In genomic region chr1:156935719-156936118, GRCh38 we compare ENCODE assay signal across 24 cellular contexts. TPM values are rescaled to one million over a fixed set of nuclear protein-coding genes. Genes with fewer than 3 reads are reported as not detected.
DNase-seq lines count a peak whose midpoint lies in the region; ATAC-seq, FAIRE-seq and TF ChIP-seq lines count a peak whose summit lies in the region.
"Had no signal": no experiment of that assay in that cellular context is flagged by ENCODE, and none has a peak within 500 bp of the region (broad histone marks: within the 10 kb centered on the region; RNA-seq: fewer than 3 reads in every experiment).

No MANE protein-coding gene starts in this region.

- H4K5ac ChIP-seq in IMR-90 (ENCODE audit: low read depth, low read length) (no peak overlapping the region), H1 (ENCODE audit: insufficient read length, low read depth, low read length) (no peak overlapping the region)

- dilution Hi-C loops in IMR-90 (cut with HindIII; ENCODE audit: low sequenced_read_pairs, unreplicated experiment), result no loop called here

- H3K4me1 Mint-ChIP-seq in nephron progenitor cell, result peaks cover 36% of the 10 kb centered on the region
- H3K4me1 Mint-ChIP-seq: CD8-positive, alpha-beta memory T cell had no signal

- H3K56ac ChIP-seq in IMR-90 (ENCODE audit: extremely low read depth, insufficient read depth, low read length) (no peak overlapping the region), H1 (replicated peaks; ENCODE audit: insufficient read length, low read depth, low read length) (no peak overlapping the region)

- H3K9me1 ChIP-seq in IMR-90 (ENCODE audit: insufficient read depth, low read length), result no peaks in the 10 kb centered on the region

- H3K4me3 ChIP-seq in IMR-90 (ENCODE audit: insufficient read depth, low read depth, low read length), result no peak overlapping the region
- H3K4me3 ChIP-seq in H1 (ENCODE audit: extremely low read depth in 1 of 4, insufficient read depth in 2 of 4, low read depth in 3 of 4, low read length in 4 of 4), result no peak overlapping the region
- no peak overlapping the region for H3K4me3 ChIP-seq in spleen
- H3K4me3 ChIP-seq: GM12878 had no signal

- H2BK20ac ChIP-seq in IMR-90 (ENCODE audit: low read depth, low read length) (no peak overlapping the region), H1 (ENCODE audit: low read length) (no peak overlapping the region)

- H3K27ac ChIP-seq in IMR-90 (ENCODE audit: insufficient read depth, low read length) (no peak overlapping the region), H1 (ENCODE audit: low read depth, low read length) (no peak overlapping the region; the same call in 1 of the 2 replicates), spleen (no peak overlapping the region)
- H3K27ac ChIP-seq: HL-60 had no signal

- H2AK5ac ChIP-seq in IMR-90 (ENCODE audit: low read depth, low read length) (no peak overlapping the region), H1 (ENCODE audit: low read depth, low read length) (no peak overlapping the region)

- H3K4me2 ChIP-seq in IMR-90 (ENCODE audit: low read depth, low read length) (no peak overlapping the region), H1 (ENCODE audit: insufficient read depth in 1 of 2, low read depth in 2 of 2, low read length in 2 of 2) (no peak overlapping the region)

- H3K27me3 ChIP-seq in IMR-90 (ENCODE audit: control insufficient read depth, insufficient read depth, low read length), result no peaks in the 10 kb centered on the region; the same call in 1 of the 2 replicates
- peaks cover 0 to 2% (median 0%) of the 10 kb centered on the region in 4 experiments; a peak in 2 of 7 replicates for H3K27me3 ChIP-seq in H1 (replicated peaks in 1 of 4; ENCODE audit: control insufficient read depth in 3 of 4, extremely low read depth in 1 of 4, insufficient read depth in 3 of 4, low read length in 3 of 4)
- H3K27me3 ChIP-seq in spleen (replicated peaks in 1 of 7), result peaks cover 0 to 7% (median 0%) of the 10 kb centered on the region in 7 donors
- H3K27me3 ChIP-seq: BE2C had no signal

- no peak overlapping the region for H2AFZ ChIP-seq in IMR-90 (replicated peaks; ENCODE audit: low read length, poor library complexity)
- no peak overlapping the region for H2AFZ ChIP-seq in H1 (ENCODE audit: low read length)

- H3K9me3 Mint-ChIP-seq in nephron progenitor cell, result no peaks in the 10 kb centered on the region
- H3K9me3 Mint-ChIP-seq: CD4-positive, CD25-positive, alpha-beta regulatory T cell; CD8-positive, alpha-beta memory T cell had no signal

- H2BK120ac ChIP-seq in IMR-90 (ENCODE audit: low read depth, low read length) (no peak overlapping the region), H1 (replicated peaks; ENCODE audit: low read depth, low read length) (no peak overlapping the region)

- no peak for FAIRE-seq in H1 (lab: Jason Lieb, UNC)
- FAIRE-seq: GM12878, H54 had no signal

- no peak overlapping the region for H3K4me3 Mint-ChIP-seq in nephron progenitor cell
- H3K4me3 Mint-ChIP-seq: CD4-positive, CD25-positive, alpha-beta regulatory T cell; CD8-positive, alpha-beta memory T cell had no signal

- CTCF ChIA-PET in IMR-90 (lab: Yijun Ruan, JAX), result no interaction called here
- CTCF ChIA-PET in H1 (lab: Charles Lee; ENCODE audit: partially characterized antibody), result interaction anchor here (1.0 to 4.2 kb wide), 5 partner anchors 8 to 27 kb away, joined by 3 to 25 read pairs (median 7); no protein-coding TSS in a partner anchor

- H4K91ac ChIP-seq in IMR-90 (ENCODE audit: insufficient read depth, low read depth, low read length) (no peak overlapping the region), H1 (replicated peaks; ENCODE audit: insufficient read length, low read length) (no peak overlapping the region)

- H2AK9ac ChIP-seq in IMR-90 (replicated peaks; ENCODE audit: low read depth, low read length, poor library complexity), result peak overlapping the region; percentile 46

- H3K4me1 ChIP-seq in IMR-90 (ENCODE audit: control insufficient read depth, insufficient read depth, low read length) (no peaks in the 10 kb centered on the region), H1 (replicated peaks in 1 of 4; ENCODE audit: control insufficient read depth in 3 of 4, insufficient read depth in 4 of 4, low read length in 3 of 4) (peaks cover 0 to 4% (median 0%) of the 10 kb centered on the region in 4 experiments; a peak in 3 of 7 replicates), spleen (peaks cover 0 to 13% (median 7%) of the 10 kb centered on the region in 6 donors)
- H3K4me1 ChIP-seq: BE2C had no signal

- H2BK12ac ChIP-seq in H1 (ENCODE audit: low read depth, low read length), result no peak overlapping the region

- H3K36me3 Mint-ChIP-seq in nephron progenitor cell (ENCODE audit: low read depth), result peaks cover 46% of the 10 kb centered on the region

- in situ Hi-C loops in IMR-90 (cut with MboI; ENCODE audit: low sequenced_read_pairs), result no loop called here
- in situ Hi-C loops in KBM-7 (cut with MboI; ENCODE audit: low pct_unique_long_range_greater_than_20kb, low sequenced_read_pairs), result no loop called here

- no peaks in the 10 kb centered on the region; the same call in 1 of the 2 replicates for H4K20me1 ChIP-seq in IMR-90 (ENCODE audit: insufficient read depth, low read length)
- peaks cover 3 to 4% of the 10 kb centered on the region in 2 experiments for H4K20me1 ChIP-seq in H1 (replicated peaks in 1 of 2; ENCODE audit: control insufficient read depth in 1 of 2, insufficient read depth in 2 of 2, low read length in 2 of 2)

- H3K27ac Mint-ChIP-seq in nephron progenitor cell, result peak overlapping the region; percentile 95
- H3K27ac Mint-ChIP-seq: CD4-positive, CD25-positive, alpha-beta regulatory T cell; CD8-positive, alpha-beta memory T cell had no signal

- ATAC-seq in IMR-90 (ENCODE audit: low read depth) (no peak), GM19397 (IDR thresholded peaks at IDR 0.05; ENCODE audit: unreplicated experiment) (no peak)

- peaks cover 1% of the 10 kb centered on the region; the same call in 1 of the 2 replicates for H3K23me2 ChIP-seq in H1 (ENCODE audit: low read depth, low read length)

- H3K36me3 ChIP-seq in IMR-90 (ENCODE audit: control insufficient read depth, insufficient read depth, low read length) (peaks cover 46% of the 10 kb centered on the region), H1 (ENCODE audit: control insufficient read depth in 2 of 4, insufficient read depth in 4 of 4, low read length in 3 of 4) (peaks cover 11 to 38% (median 13%) of the 10 kb centered on the region in 4 experiments), spleen (peaks cover 0 to 64% (median 28%) of the 10 kb centered on the region in 6 donors)

- POLR2A ChIA-PET in IMR-90 (lab: Charles Lee; ENCODE audit: unreplicated experiment), result no interaction called here
- POLR2A ChIA-PET in H1 (lab: Charles Lee; ENCODE audit: partially characterized antibody), result no interaction called here

- BruUV-seq in IMR-90 (replicated peaks; lab: Mats Ljungman, UMichigan), result no TSS peak

- no peak overlapping the region for H3K18ac ChIP-seq in IMR-90 (ENCODE audit: low read depth, low read length)
- H3K18ac ChIP-seq in H1 (ENCODE audit: extremely low read depth, low read length), result no peak overlapping the region

- no peak overlapping the region for H3K14ac ChIP-seq in IMR-90 (replicated peaks; ENCODE audit: low read depth, low read length)
- H3K14ac ChIP-seq in H1 (ENCODE audit: insufficient read length), result no peak overlapping the region

- H3K9ac ChIP-seq in IMR-90 (ENCODE audit: low read depth, low read length) (no peak overlapping the region), H1 (replicated peaks in 1 of 4; ENCODE audit: extremely low read depth in 1 of 4, low read depth in 3 of 4, low read length in 3 of 4) (no peak overlapping the region)

- TF ChIP-seq EP300 in H1 (IDR thresholded peaks at IDR 0.05; ENCODE audit: borderline replicate concordance in 1 of 2, low read depth in 2 of 2, low read length in 2 of 2), result no peak

- TF ChIP-seq CTCF in IMR-90 (conservative IDR thresholded peaks at IDR 0.05; ENCODE audit: low read depth, low read length) (no peak), H1 (IDR thresholded peaks at IDR 0.05; ENCODE audit: control extremely low read depth in 1 of 3, insufficient read depth in 1 of 3, low read depth in 1 of 3, low read length in 3 of 3) (no peak), nephron progenitor cell (IDR thresholded peaks at IDR 0.05) (no peak), spleen (IDR thresholded peaks at IDR 0.05 in 8 of 11, conservative IDR thresholded peaks at IDR 0.05 in 3 of 11) (no peak)

- H2BK15ac ChIP-seq in IMR-90 (ENCODE audit: low read depth, low read length) (no peak overlapping the region), H1 (ENCODE audit: low read length) (no peak overlapping the region)

- H3K79me1 ChIP-seq in IMR-90 (ENCODE audit: low read depth in 1 of 2, low read length in 2 of 2) (no peaks in the 10 kb centered on the region), H1 (ENCODE audit: low read depth, low read length) (no peaks in the 10 kb centered on the region)

- H3K27me3 Mint-ChIP-seq in nephron progenitor cell (ENCODE audit: low read depth, poor library complexity), result peaks cover 13% of the 10 kb centered on the region

- no peaks in the 10 kb centered on the region for H3K79me2 ChIP-seq in H1 (ENCODE audit: control insufficient read depth in 1 of 2, insufficient read depth in 2 of 2, low read length in 2 of 2)

- H3K9me3 ChIP-seq in IMR-90 (ENCODE audit: control insufficient read depth, insufficient read depth, low read length) (no peaks in the 10 kb centered on the region), H1 (ENCODE audit: insufficient read depth in 2 of 2, low read depth in 1 of 2, low read length in 1 of 2) (no peaks in the 10 kb centered on the region), spleen (no peaks in the 10 kb centered on the region)
- H3K9me3 ChIP-seq: BE2C had no signal

- H4K8ac ChIP-seq in IMR-90 (ENCODE audit: low read depth in 2 of 2, low read length in 2 of 2), result no peak overlapping the region
- no peak overlapping the region for H4K8ac ChIP-seq in H1 (ENCODE audit: extremely low read depth, insufficient read depth, low read length)

- WGBS in IMR-90 (ENCODE audit: extremely low coverage in 2 of 2, insufficient read length in 1 of 2), 2 experiments, result no CpG with 5 or more reads among the region's 12 CpGs
- 86% methylated on average over 12 of the region's 12 CpGs; no CpG with 5 or more reads in 1 of the 2 experiments for WGBS in H1 (ENCODE audit: extremely low coverage in 1 of 2, insufficient coverage in 1 of 2, insufficient read length in 1 of 2, insufficient replicate concordance in 2 of 2, low coverage in 1 of 2, low lambda C conversion rate in 2 of 2, missing lambda C conversion rate in 1 of 2), 2 experiments
- WGBS in spleen, 5 donors, result 87 to 95% (median 94%) methylated on average over 12 of the region's 12 CpGs

- no peak overlapping the region for H3K23ac ChIP-seq in IMR-90 (ENCODE audit: low read depth, low read length)
- H3K23ac ChIP-seq in H1 (ENCODE audit: insufficient read length), result no peak overlapping the region

- H2BK5ac ChIP-seq in IMR-90 (ENCODE audit: low read depth, low read length, poor library complexity, severe bottlenecking) (no peak overlapping the region), H1 (ENCODE audit: low read depth, low read length) (no peak overlapping the region)

- H3K4ac ChIP-seq in IMR-90 (ENCODE audit: low read depth, low read length) (no peak overlapping the region), H1 (replicated peaks; ENCODE audit: insufficient read length, low read depth, low read length) (no peak overlapping the region)

- no peak for TF ChIP-seq POLR2A in IMR-90 (IDR thresholded peaks at IDR 0.05; ENCODE audit: low read depth, low read length)
- TF ChIP-seq POLR2A in H1 (IDR thresholded peaks at IDR 0.05; ENCODE audit: control extremely low read depth in 1 of 2, low read depth in 2 of 2, low read length in 2 of 2), result no peak
- no peak for TF ChIP-seq POLR2A in spleen (IDR thresholded peaks at IDR 0.05)

- no peak for TF ChIP-seq RAD21 in IMR-90 (IDR thresholded peaks at IDR 0.05; ENCODE audit: low read length)
- TF ChIP-seq RAD21 in H1 (IDR thresholded peaks at IDR 0.05 in 1 of 2, conservative IDR thresholded peaks at IDR 0.05 in 1 of 2; ENCODE audit: low read depth in 2 of 2, low read length in 2 of 2), result no peak

- intact Hi-C loops in IMR-90 (cut with micrococcal nuclease), result no loop called here
- intact Hi-C loops in spleen (cut with DNase I; ENCODE audit: low total_unique reads), result no loop called here

- DNase-seq in IMR-90 (no peak), H1 (ENCODE audit: low read depth in 1 of 2, low spot score in 2 of 2) (no peak), nephron progenitor cell (no peak), spleen (peak; percentile 41), KBM-7 (no peak), dermis blood vessel endothelial cell (no peak)
- DNase-seq: ACHN; BE2C; C1 segment of cervical spinal cord; CD4-positive, CD25-positive, alpha-beta regulatory T cell; CD8-positive, alpha-beta memory T cell; COR-L47; DMS 273 treated with DMSO at 0.1 percent for 48 hours; DMS53; DND-41; EL; HCEC 1CT had no signal

RNA-seq across cellular contexts. Expression of gene LRRC71, which starts 15.3 kb away (rescaled TPM):
- total RNA-seq in IMR-90 (2012; rRNA removed), result not detected in 2 replicates
- polyA plus RNA-seq in IMR-90 (2012; rRNA removed), result 0.47 and 0.50 TPM in 2 replicates
- 0.07 TPM in 1 of 2 replicates, not detected in the other for polyA plus RNA-seq in IMR-90 (2012; cell fraction: cytosol; rRNA removed)
- polyA plus RNA-seq in IMR-90 (2012; cell fraction: nucleus; rRNA removed; ENCODE audit: low replicate concordance), result 2.9 and 4.0 TPM in 2 replicates
- total RNA-seq in H1 (2021; fragmentation: NEBNext Ultra II Directional; extraction: Animal tissue kit (Norgen Biotek cat#: 25700)), result not detected in 2 replicates
- 0.05 and 0.16 TPM in 2 replicates for polyA plus RNA-seq in H1 (2011; rRNA removed)
- polyA plus RNA-seq in H1 (2011; cell fraction: cytosol; rRNA removed), result 0.27 TPM
- 0.46 TPM for polyA plus RNA-seq in H1 (2011; cell fraction: nucleus; rRNA removed)
- 0.12 to 0.59 TPM (median 0.31 TPM) in 4 replicates for polyA plus RNA-seq in H1 (2012, experiment 1 of 2)
- not detected for polyA plus RNA-seq in H1 (2012, experiment 2 of 2)
- polyA plus RNA-seq in H1 (2013, experiment 1 of 2), result 0.12 TPM
- polyA plus RNA-seq in H1 (2013, experiment 2 of 2), result 0.11 TPM
- polyA minus RNA-seq in H1 (2011; rRNA and poly(A)+ RNA removed), result 0.24 TPM in 1 of 2 replicates, not detected in the other
- polyA minus RNA-seq in H1 (2011; cell fraction: cytosol; rRNA and poly(A)+ RNA removed), result not detected
- polyA minus RNA-seq in H1 (2011; cell fraction: nucleus; rRNA and poly(A)+ RNA removed), result not detected
- under 1 TPM in 3 of 7 donors, not detected in 4; 0.13 to 0.47 (median 0.23) TPM for total RNA-seq in spleen
- under 1 TPM; 0.03 to 0.51 (median 0.43) TPM for polyA plus RNA-seq in spleen
- 0.14 and 0.34 TPM in 2 replicates for total RNA-seq in dermis blood vessel endothelial cell
- total RNA-seq: A172; CD4-positive, CD25-positive, alpha-beta regulatory T cell; CD8-positive, alpha-beta memory T cell; G401; GM12878; HT1080 had no signal
- polyA plus RNA-seq: CD4-positive, CD25-positive, alpha-beta regulatory T cell; CD8-positive, alpha-beta memory T cell; GM12878 had no signal

RNA-seq across cellular contexts. Expression of gene PEAR1, which starts 42.2 kb away (rescaled TPM):
- 2.0 and 2.8 TPM in 2 replicates for total RNA-seq in IMR-90 (2012; rRNA removed)
- 44.4 and 52.1 TPM in 2 replicates for polyA plus RNA-seq in IMR-90 (2012; rRNA removed)
- 21.9 and 40.2 TPM in 2 replicates for polyA plus RNA-seq in IMR-90 (2012; cell fraction: cytosol; rRNA removed)
- 199 and 366 TPM in 2 replicates for polyA plus RNA-seq in IMR-90 (2012; cell fraction: nucleus; rRNA removed; ENCODE audit: low replicate concordance)
- total RNA-seq in H1 (2021; fragmentation: NEBNext Ultra II Directional; extraction: Animal tissue kit (Norgen Biotek cat#: 25700)), result 0.71 and 0.82 TPM in 2 replicates
- 0.63 and 0.77 TPM in 2 replicates for polyA plus RNA-seq in H1 (2011; rRNA removed)
- polyA plus RNA-seq in H1 (2011; cell fraction: cytosol; rRNA removed), result 0.44 TPM
- polyA plus RNA-seq in H1 (2011; cell fraction: nucleus; rRNA removed), result 3.3 TPM
- polyA plus RNA-seq in H1 (2012, experiment 1 of 2), result 0.26 to 0.88 TPM (median 0.65 TPM) in 4 replicates
- polyA plus RNA-seq in H1 (2012, experiment 2 of 2), result 0.39 TPM
- 0.53 TPM for polyA plus RNA-seq in H1 (2013, experiment 1 of 2)
- 0.42 TPM for polyA plus RNA-seq in H1 (2013, experiment 2 of 2)
- 0.13 and 0.22 TPM in 2 replicates for polyA minus RNA-seq in H1 (2011; rRNA and poly(A)+ RNA removed)
- 0.37 TPM for polyA minus RNA-seq in H1 (2011; cell fraction: cytosol; rRNA and poly(A)+ RNA removed)
- 1.5 TPM for polyA minus RNA-seq in H1 (2011; cell fraction: nucleus; rRNA and poly(A)+ RNA removed)
- 10 to 100 TPM; 16.1 to 28.3 (median 24.2) TPM for total RNA-seq in spleen
- polyA plus RNA-seq in spleen, result 1 to 10 TPM; 1.4 to 6.2 (median 2.6) TPM
- total RNA-seq in dermis blood vessel endothelial cell, result 19.1 and 53.5 TPM in 2 replicates
- total RNA-seq: CD8-positive, alpha-beta memory T cell; GM12878 had no signal
- polyA plus RNA-seq: CD4-positive, CD25-positive, alpha-beta regulatory T cell; CD8-positive, alpha-beta memory T cell; GM12878 had no signal
